ENCODE assay signal across 1 cellular context in genomic region chr1:40508375-40509341, GRCh38.
TF ChIP-seq lines count a peak whose summit lies in the region.

Gene EXO5, plus strand, starts transcription at chr1:40508767. Its CDS starts 5,778 bp downstream, at chr1:40514545.

TF ChIP-seq in HepG2, 621 proteins besides CTCF, POLR2A, EP300 and RAD21 (continued from another document and continues in another):
- TF ChIP-seq ZNF800 (CRISPR knock-in tag; IDR thresholded peaks at IDR 0.05), result peak; percentile 81; the same call in 1 of the 2 replicates
- TF ChIP-seq AGO1 (IDR thresholded peaks at IDR 0.05; ENCODE audit: low read depth, low read length, poor library complexity, severe bottlenecking), result peak; percentile 44
- TF ChIP-seq KDM4B (CRISPR knock-in tag; IDR thresholded peaks at IDR 0.05), result 0 out of 2 replicates have a peak, but pooled peaks have one; percentile 57
- peak; percentile 96 for TF ChIP-seq SALL2 (CRISPR knock-in tag; IDR thresholded peaks at IDR 0.05)
- TF ChIP-seq GATA4 (IDR thresholded peaks at IDR 0.05; ENCODE audit: borderline replicate concordance, low read depth), result no peak
- TF ChIP-seq PCBP2 (optimal IDR thresholded peaks at IDR 0.05; ENCODE audit: low read depth, low read length, poor library complexity, severe bottlenecking), result no peak
- no peak for TF ChIP-seq CEBPB (IDR thresholded peaks at IDR 0.05; ENCODE audit: borderline replicate concordance, low read depth, low read length)
- no peak for TF ChIP-seq ZFP36L2 (CRISPR knock-in tag; IDR thresholded peaks at IDR 0.05)
- 0 out of 2 replicates have a peak, but pooled peaks have one; percentile 40 for TF ChIP-seq HBP1 (CRISPR knock-in tag; IDR thresholded peaks at IDR 0.05; ENCODE audit: low read depth)
- 0 out of 2 replicates have a peak, but pooled peaks have one; percentile 55 for TF ChIP-seq CREBL2 (CRISPR knock-in tag; IDR thresholded peaks at IDR 0.05; ENCODE audit: borderline replicate concordance)
- TF ChIP-seq HHEX (CRISPR knock-in tag; IDR thresholded peaks at IDR 0.05), result no peak
- peak; percentile 73; the same call in 1 of the 2 replicates for TF ChIP-seq ZNF350 (CRISPR knock-in tag; IDR thresholded peaks at IDR 0.05; ENCODE audit: borderline replicate concordance, low read depth)
- TF ChIP-seq ZBTB3 (CRISPR knock-in tag; IDR thresholded peaks at IDR 0.05; ENCODE audit: borderline replicate concordance, low read depth), result 0 out of 2 replicates have a peak, but pooled peaks have one; percentile 27
- peak; percentile 48; the same call in 1 of the 2 replicates for TF ChIP-seq CERS6 (CRISPR knock-in tag; IDR thresholded peaks at IDR 0.05)
- TF ChIP-seq KDM3A (CRISPR knock-in tag; IDR thresholded peaks at IDR 0.05; ENCODE audit: low read depth), result peak; percentile 69; the same call in 1 of the 2 replicates
- peak; percentile 93 for TF ChIP-seq ZNF543 (CRISPR knock-in tag; IDR thresholded peaks at IDR 0.05)
- TF ChIP-seq ZBTB7B (CRISPR knock-in tag; IDR thresholded peaks at IDR 0.05), result 0 out of 2 replicates have a peak, but pooled peaks have one; percentile 25
- TF ChIP-seq SRF (IDR thresholded peaks at IDR 0.05; ENCODE audit: low read depth, low read length), result no peak
- peak; percentile 71 for TF ChIP-seq ZMAT3 (CRISPR knock-in tag; conservative IDR thresholded peaks at IDR 0.05)
- TF ChIP-seq ZNF768 (CRISPR knock-in tag; IDR thresholded peaks at IDR 0.05), result peak; percentile 79
- no peak for TF ChIP-seq TOE1 (CRISPR knock-in tag; IDR thresholded peaks at IDR 0.05)
- TF ChIP-seq RBFOX2 (IDR thresholded peaks at IDR 0.05; ENCODE audit: low read depth, low read length), result peak; percentile 93
- TF ChIP-seq SOX13 (IDR thresholded peaks at IDR 0.05), result no peak
- TF ChIP-seq SOX13 (CRISPR knock-in tag; conservative IDR thresholded peaks at IDR 0.05 in 1 of 2, IDR thresholded peaks at IDR 0.05 in 1 of 2), result 0 out of 4 replicates have a peak, but pooled peaks of 1 of the 2 experiments have one; percentile 36
- TF ChIP-seq ZFX (CRISPR knock-in tag; IDR thresholded peaks at IDR 0.05; ENCODE audit: low read depth), result peak; percentile 84
- TF ChIP-seq RNF2 (conservative IDR thresholded peaks at IDR 0.05; ENCODE audit: low read depth), result peak; percentile 79; the same call in 1 of the 2 replicates
- peak; percentile 70 for TF ChIP-seq SP4 (CRISPR knock-in tag; IDR thresholded peaks at IDR 0.05)
- 0 out of 2 replicates have a peak, but pooled peaks have one; percentile 34 for TF ChIP-seq ZNF629 (CRISPR knock-in tag; conservative IDR thresholded peaks at IDR 0.05)
- no peak for TF ChIP-seq PRMT3 (CRISPR knock-in tag; IDR thresholded peaks at IDR 0.05; ENCODE audit: borderline replicate concordance, low read depth)
- peak; percentile 83; the same call in 1 of the 2 replicates for TF ChIP-seq HOMEZ (CRISPR knock-in tag; IDR thresholded peaks at IDR 0.05; ENCODE audit: low read depth)
- 0 out of 2 replicates have a peak, but pooled peaks have one; percentile 34 for TF ChIP-seq ZNF180 (CRISPR knock-in tag; IDR thresholded peaks at IDR 0.05; ENCODE audit: borderline replicate concordance, low read depth)
- TF ChIP-seq RARG (CRISPR knock-in tag; IDR thresholded peaks at IDR 0.05; ENCODE audit: low read depth), result no peak
- TF ChIP-seq NONO (IDR thresholded peaks at IDR 0.05), result no peak
- peak; percentile 51; the same call in 1 of the 2 replicates for TF ChIP-seq NONO (CRISPR knock-in tag; conservative IDR thresholded peaks at IDR 0.05)
- no peak for TF ChIP-seq SYNCRIP (IDR thresholded peaks at IDR 0.05; ENCODE audit: insufficient read depth, low read depth, low read length)
- no peak for TF ChIP-seq RELA (CRISPR knock-in tag; IDR thresholded peaks at IDR 0.05)
- TF ChIP-seq USF2 (IDR thresholded peaks at IDR 0.05; ENCODE audit: low read depth, low read length), result no peak
- TF ChIP-seq USF2 (CRISPR knock-in tag; IDR thresholded peaks at IDR 0.05; ENCODE audit: borderline replicate concordance), result no peak
- TF ChIP-seq ZBTB38 (CRISPR knock-in tag; IDR thresholded peaks at IDR 0.05), result peak; percentile 88; the same call in 1 of the 2 replicates
- no peak for TF ChIP-seq EHMT2 (IDR thresholded peaks at IDR 0.05; ENCODE audit: borderline replicate concordance, low read depth, low read length)
- TF ChIP-seq ARNTL (CRISPR knock-in tag; IDR thresholded peaks at IDR 0.05), result no peak
- TF ChIP-seq LBX2 (CRISPR knock-in tag; IDR thresholded peaks at IDR 0.05; ENCODE audit: borderline replicate concordance), result no peak; the same call in 1 of the 2 replicates
- no peak for TF ChIP-seq SP1 (IDR thresholded peaks at IDR 0.05)
- no peak; the same call in none of the 2 replicates for TF ChIP-seq SP1 (CRISPR knock-in tag; IDR thresholded peaks at IDR 0.05)
- TF ChIP-seq PHF20 (CRISPR knock-in tag; IDR thresholded peaks at IDR 0.05), result peak; percentile 82
- no peak for TF ChIP-seq DNMT1 (CRISPR knock-in tag; IDR thresholded peaks at IDR 0.05)
- TF ChIP-seq CBX5 (CRISPR knock-in tag; IDR thresholded peaks at IDR 0.05; ENCODE audit: borderline replicate concordance), result peak; percentile 66; the same call in 1 of the 2 replicates
- TF ChIP-seq SIX1 (CRISPR knock-in tag; IDR thresholded peaks at IDR 0.05; ENCODE audit: borderline replicate concordance), result no peak
- TF ChIP-seq ZC3H13 (CRISPR knock-in tag; IDR thresholded peaks at IDR 0.05), result no peak
- TF ChIP-seq SMAD9 (CRISPR knock-in tag; IDR thresholded peaks at IDR 0.05), result peak; percentile 26; the same call in 1 of the 2 replicates
- no peak for TF ChIP-seq KAT2B (IDR thresholded peaks at IDR 0.05; ENCODE audit: borderline replicate concordance, low read depth, low read length)
- TF ChIP-seq NR2C2 (CRISPR knock-in tag; IDR thresholded peaks at IDR 0.05; ENCODE audit: borderline replicate concordance), result peak; percentile 62
- peak; percentile 95; the same call in 1 of the 2 replicates for TF ChIP-seq SPEN (CRISPR knock-in tag; IDR thresholded peaks at IDR 0.05; ENCODE audit: low read depth)
- no peak for TF ChIP-seq ZNF10 (CRISPR knock-in tag; IDR thresholded peaks at IDR 0.05; ENCODE audit: borderline replicate concordance, low read depth)
- TF ChIP-seq SMAD1 (CRISPR knock-in tag; IDR thresholded peaks at IDR 0.05; ENCODE audit: borderline replicate concordance, low read depth), result peak; percentile 90; the same call in 1 of the 2 replicates
- TF ChIP-seq ZNF234 (CRISPR knock-in tag; conservative IDR thresholded peaks at IDR 0.05), result no peak
